In the genomic region with DNA sequence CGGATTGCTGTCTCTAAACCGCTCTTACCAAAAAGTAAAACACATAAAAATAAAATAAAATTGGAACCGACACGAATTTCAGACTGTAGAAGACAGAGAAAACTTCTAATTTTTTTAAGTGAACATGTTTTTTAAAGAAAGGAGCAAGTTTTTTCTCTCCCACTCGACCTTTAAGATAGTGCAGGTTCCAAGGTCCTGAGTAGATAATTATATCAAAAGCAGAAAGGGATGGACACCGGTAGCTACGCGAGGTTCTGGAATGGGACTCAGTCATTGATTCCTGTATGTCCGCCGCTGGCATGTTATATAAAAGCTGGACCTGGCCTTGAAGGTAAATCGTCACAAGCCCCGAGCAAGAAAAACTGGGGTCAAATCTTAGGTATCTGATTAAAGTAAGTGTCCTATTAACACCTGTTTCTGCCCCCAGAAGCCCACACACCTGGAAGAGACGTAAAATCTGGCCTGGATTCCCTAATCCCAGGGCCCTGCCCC, we compare ENCODE assay signal across 8 cellular contexts. TPM values are rescaled to one million over a fixed set of nuclear protein-coding genes. Genes with fewer than 3 reads are reported as not detected.
DNase-seq lines count a peak whose midpoint lies in the region; ATAC-seq and TF ChIP-seq lines count a peak whose summit lies in the region.

No MANE protein-coding gene starts in this region.

- DNase-seq in activated CD4-positive, alpha-beta T cell treated with anti-CD3 and anti-CD28 coated beads, Interleukin-2, amount 10 ng/mL, durations not matched to agents 24 days and 14 days: no peak
- no peak for DNase-seq in activated CD4-positive, alpha-beta T cell treated with anti-CD3 and anti-CD28 coated beads for 48 hours
- DNase-seq in right lobe of liver (no peak), ecto neural progenitor cell (ENCODE audit: low spot score) (no peak), COLO829 (ENCODE audit: low spot score) (no peak)

- no peaks in the 10 kb centered on the region for H3K27me3 ChIP-seq in right lobe of liver

- H3K4me3 ChIP-seq in right lobe of liver (peak overlapping the region; percentile 63 to 77 (median 66)), urinary bladder (ENCODE audit: low read depth, low read length) (peak overlapping the region; percentile 80)

- H3K27me3 Mint-ChIP-seq in activated CD4-positive, alpha-beta T cell treated with anti-CD3 and anti-CD28 coated beads, Interleukin-2, amount 10 ng/mL, durations not matched to agents 24 days and 14 days: peaks cover 2% of the 10 kb centered on the region

- peak overlapping the region; percentile 98 for H3K27ac Mint-ChIP-seq in activated CD4-positive, alpha-beta T cell treated with anti-CD3 and anti-CD28 coated beads, Interleukin-2, amount 10 ng/mL, durations not matched to agents 24 days and 14 days

- H3K4me1 ChIP-seq in right lobe of liver: peaks cover 0 to 19% (median 6%) of the 10 kb centered on the region in 4 donors
- peaks cover 1% of the 10 kb centered on the region for H3K4me1 ChIP-seq in urinary bladder (ENCODE audit: insufficient read depth)

- under 1% methylated on average over 12 of the region's 13 CpGs for WGBS in right lobe of liver (ENCODE audit: insufficient coverage, low coverage, low lambda C conversion rate, missing lambda C conversion rate)
- WGBS in urinary bladder: under 1% methylated on average over 13 of the region's 13 CpGs

- H3K4me1 Mint-ChIP-seq in activated CD4-positive, alpha-beta T cell treated with anti-CD3 and anti-CD28 coated beads, Interleukin-2, amount 10 ng/mL, durations not matched to agents 24 days and 14 days: peaks cover 31% of the 10 kb centered on the region

- ATAC-seq in HG03354 (IDR thresholded peaks at IDR 0.05; ENCODE audit: poor library complexity, severe bottlenecking, unreplicated experiment) (peak; percentile 4), right lobe of liver (peak; percentile 4 to 20 (median 6))

- H3K9me3 Mint-ChIP-seq in activated CD4-positive, alpha-beta T cell treated with anti-CD3 and anti-CD28 coated beads, Interleukin-2, amount 10 ng/mL, durations not matched to agents 24 days and 14 days: no peaks in the 10 kb centered on the region

- TF ChIP-seq CTCF in right lobe of liver (IDR thresholded peaks at IDR 0.05): no peak

- peak overlapping the region; percentile 89 for H3K27ac ChIP-seq in angular gyrus (ENCODE audit: low read depth, low read length)
- peak overlapping the region; percentile 82 to 90 (median 83) for H3K27ac ChIP-seq in right lobe of liver
- H3K27ac ChIP-seq in urinary bladder (ENCODE audit: low read depth): peak overlapping the region; percentile 97

- TF ChIP-seq POLR2A in right lobe of liver (IDR thresholded peaks at IDR 0.05): no peak

- H3K4me3 Mint-ChIP-seq in activated CD4-positive, alpha-beta T cell treated with anti-CD3 and anti-CD28 coated beads, Interleukin-2, amount 10 ng/mL, durations not matched to agents 24 days and 14 days: peak overlapping the region; percentile 100

- no peaks in the 10 kb centered on the region for H3K36me3 ChIP-seq in right lobe of liver
- no peaks in the 10 kb centered on the region for H3K36me3 ChIP-seq in urinary bladder (ENCODE audit: insufficient read depth)

- intact Hi-C loops in activated CD4-positive, alpha-beta T cell treated with anti-CD3 and anti-CD28 coated beads, Interleukin-2, amount 10 ng/mL, durations not matched to agents 24 days and 14 days (cut with micrococcal nuclease): no loop called here
- intact Hi-C loops in right lobe of liver (cut with DNase I): no loop called here

- H3K9me3 ChIP-seq in right lobe of liver: no peaks in the 10 kb centered on the region

- H3K36me3 Mint-ChIP-seq in activated CD4-positive, alpha-beta T cell treated with anti-CD3 and anti-CD28 coated beads, Interleukin-2, amount 10 ng/mL, durations not matched to agents 24 days and 14 days (ENCODE audit: low read depth): peaks cover 5% of the 10 kb centered on the region

RNA-seq across cellular contexts. Expression of a gene that starts 0.5 kb away (rescaled TPM):
- total RNA-seq in activated CD4-positive, alpha-beta T cell treated with anti-CD3 and anti-CD28 coated beads, Interleukin-2, amount 10 ng/mL, durations not matched to agents 24 days and 14 days: 62.6 and 64.2 TPM in 2 replicates
- total RNA-seq in right lobe of liver (10 to 100 TPM; 25.2 to 40.9 (median 26.4) TPM), urinary bladder (22.9 TPM)
- polyA plus RNA-seq in urinary bladder: 44.3 TPM

RNA-seq across cellular contexts. Expression of a gene that starts 0.8 kb away (rescaled TPM):
- 8.1 and 9.0 TPM in 2 replicates for total RNA-seq in activated CD4-positive, alpha-beta T cell treated with anti-CD3 and anti-CD28 coated beads, Interleukin-2, amount 10 ng/mL, durations not matched to agents 24 days and 14 days
- 1 to 10 TPM; 2.8 to 8.1 (median 4.7) TPM for total RNA-seq in right lobe of liver
- total RNA-seq in urinary bladder: 14.8 TPM
- polyA plus RNA-seq in urinary bladder: 3.0 TPM
